15 cellular contexts compared by ENCODE assay signal in genomic region chr3:139187648-139188047, GRCh38.
"Had no signal": no experiment of that assay in that cellular context is flagged by ENCODE, and none has a peak within 500 bp of the region (broad histone marks: within the 10 kb centered on the region; RNA-seq: fewer than 3 reads in every experiment).

No MANE protein-coding gene starts in this region.

- H3K27me3 Mint-ChIP-seq: activated CD4-positive, alpha-beta memory T cell treated with anti-CD3 and anti-CD28 coated beads, Interleukin-2, amount 10 ng/mL, durations not matched to agents 7 days and 5 days had no signal

- H3K9me3 Mint-ChIP-seq: activated CD4-positive, alpha-beta memory T cell treated with anti-CD3 and anti-CD28 coated beads, Interleukin-2, amount 10 ng/mL, durations not matched to agents 7 days and 5 days had no signal

- H3K27me3 ChIP-seq: ascending aorta, upper lobe of left lung had no signal

- H3K36me3 Mint-ChIP-seq: memory B cell had no signal

- H3K9me3 ChIP-seq: ascending aorta, left ventricle myocardium inferior, psoas muscle, upper lobe of left lung had no signal

- H3K27ac ChIP-seq: ascending aorta, left ventricle myocardium inferior, psoas muscle, upper lobe of left lung, VCaP had no signal

- H3K4me1 ChIP-seq: ascending aorta, left ventricle myocardium inferior, psoas muscle, upper lobe of left lung had no signal

- H3K4me3 Mint-ChIP-seq: activated CD4-positive, alpha-beta memory T cell treated with anti-CD3 and anti-CD28 coated beads, Interleukin-2, amount 10 ng/mL, durations not matched to agents 7 days and 5 days; activated CD4-positive, alpha-beta T cell treated with anti-CD3 and anti-CD28 coated beads for 36 hours; memory B cell; nephron progenitor cell had no signal

- H3K4me3 ChIP-seq: ascending aorta, left ventricle myocardium inferior, psoas muscle, upper lobe of left lung had no signal

- DNase-seq: activated CD4-positive, alpha-beta memory T cell treated with anti-CD3 and anti-CD28 coated beads, Interleukin-2, amount 10 ng/mL, durations not matched to agents 7 days and 5 days; activated CD4-positive, alpha-beta T cell treated with anti-CD3 and anti-CD28 coated beads for 36 hours; activated CD8-positive, alpha-beta memory T cell treated with anti-CD3 and anti-CD28 coated beads, Interleukin-2, amount 50 U/mL, for 4 hours; activated naive CD4-positive, alpha-beta T cell; left ventricle myocardium inferior; nephron progenitor cell; psoas muscle; stimulated activated naive CD4-positive, alpha-beta T cell; T-helper 9 cell; upper lobe of left lung had no signal

- H3K27ac Mint-ChIP-seq: activated CD4-positive, alpha-beta memory T cell treated with anti-CD3 and anti-CD28 coated beads, Interleukin-2, amount 10 ng/mL, durations not matched to agents 7 days and 5 days; activated CD4-positive, alpha-beta T cell treated with anti-CD3 and anti-CD28 coated beads for 36 hours; memory B cell; nephron progenitor cell had no signal

- H3K4me1 Mint-ChIP-seq: activated CD4-positive, alpha-beta memory T cell treated with anti-CD3 and anti-CD28 coated beads, Interleukin-2, amount 10 ng/mL, durations not matched to agents 7 days and 5 days; activated CD4-positive, alpha-beta T cell treated with anti-CD3 and anti-CD28 coated beads for 36 hours; memory B cell; nephron progenitor cell had no signal

- H3K36me3 ChIP-seq: ascending aorta, left ventricle myocardium inferior, upper lobe of left lung had no signal

- ATAC-seq: activated CD4-positive, alpha-beta T cell treated with anti-CD3 and anti-CD28 coated beads for 36 hours; esophagus mucosa; psoas muscle; sciatic nerve had no signal
